In the genomic region with DNA sequence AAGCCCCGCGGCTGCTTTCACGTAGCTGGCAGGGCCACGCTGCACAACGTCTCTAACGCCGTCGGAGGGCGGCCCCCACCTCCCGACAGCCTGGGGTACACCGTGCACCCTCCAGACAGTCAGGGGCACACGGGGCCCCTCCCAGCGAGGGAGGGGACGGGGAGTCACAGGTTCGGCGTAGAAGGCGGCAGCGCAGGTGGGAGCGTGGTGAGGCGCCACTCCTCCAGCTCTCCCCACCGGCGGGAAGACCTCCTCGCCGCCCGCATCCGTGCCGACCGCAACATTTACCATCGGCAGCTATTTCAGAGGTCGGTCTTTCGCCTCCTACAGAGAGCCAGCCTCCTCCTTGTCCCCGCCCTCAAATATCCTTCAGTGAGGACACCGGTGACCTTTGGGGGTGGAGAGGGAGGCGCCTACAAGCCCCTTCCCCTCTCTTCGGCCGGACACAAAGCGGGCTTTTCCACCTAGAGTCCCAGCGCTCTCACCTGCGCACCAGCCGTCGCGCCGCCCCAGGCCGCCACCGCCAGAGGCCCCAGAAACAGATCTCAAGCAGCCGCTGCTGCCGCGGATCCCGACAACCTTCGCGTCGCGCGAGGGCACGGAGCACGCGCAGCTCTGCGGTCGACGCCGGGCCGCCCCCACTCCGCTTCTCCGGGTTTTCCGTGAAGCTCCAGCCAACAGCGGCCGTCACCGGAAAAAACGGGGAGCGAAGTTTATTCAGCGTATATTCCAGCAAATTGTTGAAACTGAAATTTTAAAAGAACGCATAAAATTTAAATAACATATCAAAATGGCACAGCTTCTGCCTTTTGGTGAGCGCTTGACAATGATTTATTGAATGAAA, we compare ENCODE assay signal across 8 cellular contexts. TPM values are rescaled to one million over a fixed set of nuclear protein-coding genes. Genes with fewer than 3 reads are reported as not detected.
DNase-seq lines count a peak whose midpoint lies in the region; ATAC-seq and TF ChIP-seq lines count a peak whose summit lies in the region.

A gene (minus strand): TSS at position 600 of the 844 bp plus-strand sequence. CDS start 20,708 bp downstream, outside the sequence.

- ATAC-seq in GM21515 (IDR thresholded peaks at IDR 0.05; ENCODE audit: unreplicated experiment): peak; percentile 59

- peak within 1 kb of the TSS; percentile 96 for H2AFZ ChIP-seq in OCI-LY3 (ENCODE audit: low read depth, low read length)

- H3K4me1 ChIP-seq in OCI-LY3 (ENCODE audit: low read length) (peaks cover 43% of the 10 kb centered on the region), muscle layer of colon (ENCODE audit: insufficient read depth, low read length) (peaks cover 13% of the 10 kb centered on the region)

- H3K27ac ChIP-seq in OCI-LY3 (ENCODE audit: low read length): peak within 1 kb of the TSS; percentile 87
- H3K27ac ChIP-seq in muscle layer of colon (ENCODE audit: low read depth, low read length): peak within 1 kb of the TSS; percentile 99

- no peaks in the 10 kb centered on the region for H3K9me3 ChIP-seq in OCI-LY3 (ENCODE audit: insufficient read depth, low read length)
- H3K9me3 ChIP-seq in muscle layer of colon (ENCODE audit: low read length): no peaks in the 10 kb centered on the region

- H3K4me3 ChIP-seq in OCI-LY3 (ENCODE audit: low read length) (peak within 1 kb of the TSS; percentile 86), epithelial cell of proximal tubule (ENCODE audit: low read depth, low read length) (peak within 1 kb of the TSS; percentile 83), muscle layer of colon (ENCODE audit: low read depth in 1 of 2, low read length in 2 of 2) (peak within 1 kb of the TSS; percentile 84 to 98)

- H3K36me3 ChIP-seq in OCI-LY3 (replicated peaks; ENCODE audit: low read depth, low read length): peaks cover 3% of the 10 kb centered on the region
- H3K36me3 ChIP-seq in muscle layer of colon (ENCODE audit: insufficient read depth, low read length): no peaks in the 10 kb centered on the region

- H3K4me2 ChIP-seq in OCI-LY3 (ENCODE audit: low read length): peak within 1 kb of the TSS; percentile 87

- H3K27me3 ChIP-seq in OCI-LY3 (ENCODE audit: low read depth, low read length) (no peaks in the 10 kb centered on the region), muscle layer of colon (ENCODE audit: control insufficient read depth in 1 of 2, insufficient read depth in 2 of 2, low read length in 2 of 2) (no peaks in the 10 kb centered on the region)

- DNase-seq in DMS 273 (lab: John Stamatoyannopoulos, UW; ENCODE audit: unreplicated experiment): peak; percentile 95
- peak; percentile 90 for DNase-seq in HuH-7 (ENCODE audit: low spot score)
- DNase-seq in activated T-cell treated with anti-CD3 and anti-CD28 coated beads for 48 hours (ENCODE audit: low read depth): peak; percentile 83
- DNase-seq in epithelial cell of proximal tubule (ENCODE audit: low read depth): no peak
- peak; percentile 60 to 72 for DNase-seq in stimulated activated CD8-positive, alpha-beta memory T cell treated with anti-CD3 and anti-CD28 coated beads, Interleukin-7, amount 100 ng/mL, for 1 hour (ENCODE audit: low read depth in 2 of 2)

- H4K20me1 ChIP-seq in OCI-LY3 (ENCODE audit: insufficient read depth, low read length): peaks cover 28% of the 10 kb centered on the region

- peaks cover 54% of the 10 kb centered on the region for H3K79me2 ChIP-seq in OCI-LY3 (ENCODE audit: low read length)

- TF ChIP-seq CTCF in OCI-LY3 (IDR thresholded peaks at IDR 0.05; ENCODE audit: low read depth, low read length): no peak
- no peak for TF ChIP-seq CTCF in epithelial cell of proximal tubule (conservative IDR thresholded peaks at IDR 0.05; ENCODE audit: low read depth, low read length)

- H3K9ac ChIP-seq in OCI-LY3 (ENCODE audit: low read length) (peak within 1 kb of the TSS; percentile 84), muscle layer of colon (ENCODE audit: low read length) (peak within 1 kb of the TSS; percentile 79)

RNA-seq across cellular contexts. Expression of the gene that starts here (rescaled TPM):
- total RNA-seq in epithelial cell of proximal tubule: 5.1 and 8.8 TPM in 2 replicates
